In the genomic region with DNA sequence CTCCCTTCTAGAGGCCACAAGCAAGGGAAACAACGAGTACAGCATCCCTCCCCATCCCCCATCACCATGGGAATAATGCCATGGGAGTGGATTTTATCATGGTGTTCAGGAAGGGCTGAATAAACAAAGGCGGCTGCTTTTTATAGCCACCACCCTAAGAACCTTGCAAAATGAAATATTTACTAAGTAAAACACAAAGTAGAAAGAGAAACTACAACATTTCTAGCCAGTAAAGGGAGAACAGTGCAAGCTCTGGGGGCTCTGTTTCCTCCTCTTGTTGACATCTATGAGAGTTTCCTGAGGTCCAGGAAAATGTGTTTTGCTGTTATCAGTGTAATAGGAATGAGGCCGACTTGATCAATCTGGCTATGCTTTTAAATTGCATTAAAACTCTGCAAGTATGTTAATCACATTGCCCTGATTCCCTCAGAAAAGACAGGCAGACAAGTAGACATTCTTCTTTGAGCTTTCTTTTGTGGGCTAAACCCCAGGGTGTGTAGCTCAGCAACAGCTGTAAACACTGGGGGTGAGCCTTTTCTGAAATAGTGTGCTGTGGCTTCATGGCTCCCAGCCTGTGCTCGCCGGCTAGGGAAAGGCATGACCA, we compare ENCODE assay signal across 1 cellular context.
TF ChIP-seq lines count a peak whose summit lies in the region.

No MANE protein-coding gene starts in this region.

TF ChIP-seq in H1, 55 proteins besides CTCF, POLR2A, EP300 and RAD21:
- TF ChIP-seq CEBPB (IDR thresholded peaks at IDR 0.05; ENCODE audit: low read depth, low read length) (no peak), PHF8 (conservative IDR thresholded peaks at IDR 0.05; ENCODE audit: low read depth, low read length) (no peak), E2F6 (IDR thresholded peaks at IDR 0.05) (no peak), JUN (IDR thresholded peaks at IDR 0.05; ENCODE audit: low read depth, low read length) (no peak), KDM5A (IDR thresholded peaks at IDR 0.05; ENCODE audit: low read length) (no peak), CREB1 (IDR thresholded peaks at IDR 0.05) (no peak), RXRA (IDR thresholded peaks at IDR 0.05; ENCODE audit: insufficient read depth, low read depth, low read length) (no peak), BCL11A (IDR thresholded peaks at IDR 0.05; ENCODE audit: low read depth in 2 of 2, low read length in 2 of 2) (no peak), EZH2 (IDR thresholded peaks at IDR 0.05; ENCODE audit: low read depth, low read length, severe bottlenecking) (no peak), HDAC2 (IDR thresholded peaks at IDR 0.05; ENCODE audit: borderline replicate concordance in 1 of 2, low read depth in 2 of 2, low read length in 2 of 2) (no peak)
- TF ChIP-seq, protein P1, sequence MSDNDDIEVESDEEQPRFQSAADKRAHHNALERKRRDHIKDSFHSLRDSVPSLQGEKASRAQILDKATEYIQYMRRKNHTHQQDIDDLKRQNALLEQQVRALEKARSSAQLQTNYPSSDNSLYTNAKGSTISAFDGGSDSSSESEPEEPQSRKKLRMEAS (IDR thresholded peaks at IDR 0.05), result no peak
- TF ChIP-seq, protein P2, sequence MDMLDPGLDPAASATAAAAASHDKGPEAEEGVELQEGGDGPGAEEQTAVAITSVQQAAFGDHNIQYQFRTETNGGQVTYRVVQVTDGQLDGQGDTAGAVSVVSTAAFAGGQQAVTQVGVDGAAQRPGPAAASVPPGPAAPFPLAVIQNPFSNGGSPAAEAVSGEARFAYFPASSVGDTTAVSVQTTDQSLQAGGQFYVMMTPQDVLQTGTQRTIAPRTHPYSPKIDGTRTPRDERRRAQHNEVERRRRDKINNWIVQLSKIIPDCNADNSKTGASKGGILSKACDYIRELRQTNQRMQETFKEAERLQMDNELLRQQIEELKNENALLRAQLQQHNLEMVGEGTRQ (IDR thresholded peaks at IDR 0.05; ENCODE audit: low read length), result no peak
